8 cellular contexts compared by ENCODE assay signal in genomic region chr14:91372680-91373495, GRCh38. TPM values are rescaled to one million over a fixed set of nuclear protein-coding genes. Genes with fewer than 3 reads are reported as not detected.
DNase-seq lines count a peak whose midpoint lies in the region; ATAC-seq and TF ChIP-seq lines count a peak whose summit lies in the region.

No MANE protein-coding gene starts in this region.

- peak overlapping the region; percentile 50 for H3K4me2 ChIP-seq in DND-41 (ENCODE audit: insufficient read depth, low read length)
- peak overlapping the region; percentile 76 for H3K4me2 ChIP-seq in Loucy (ENCODE audit: low read depth, low read length, poor library complexity, severe bottlenecking)

- CTCF ChIA-PET in activated CD8-positive, alpha-beta T cell treated with anti-CD3 and anti-CD28 coated beads, Interleukin-2, amount 10 ng/mL, durations not matched to agents 7 days and 5 days (lab: Charles Lee), result interaction anchor here (0.7 to 15.3 kb wide), 7 partner anchors 16 to 50 kb away, joined by 3 to 190 read pairs (median 16); partner anchors contain the start of gene CCDC88C

- H3K27ac ChIP-seq in DND-41 (ENCODE audit: low read length) (peak overlapping the region; percentile 76), left ventricle myocardium inferior (replicated peaks) (no peak overlapping the region)

- peaks cover 100% of the 10 kb centered on the region for H3K4me1 Mint-ChIP-seq in activated CD8-positive, alpha-beta T cell treated with anti-CD3 and anti-CD28 coated beads, Interleukin-2, amount 10 ng/mL, durations not matched to agents 7 days and 5 days (ENCODE audit: low read depth)

- H3K27me3 Mint-ChIP-seq in activated CD8-positive, alpha-beta T cell treated with anti-CD3 and anti-CD28 coated beads, Interleukin-2, amount 10 ng/mL, durations not matched to agents 7 days and 5 days (ENCODE audit: low read depth), result no peaks in the 10 kb centered on the region

- peaks cover 12% of the 10 kb centered on the region; the same call in 1 of the 2 replicates for H3K36me3 ChIP-seq in DND-41 (ENCODE audit: insufficient read depth, low read length)
- H3K36me3 ChIP-seq in Loucy (ENCODE audit: insufficient read depth, low read length), result peaks cover 4% of the 10 kb centered on the region; the same call in 1 of the 2 replicates
- H3K36me3 ChIP-seq in left ventricle myocardium inferior, result no peaks in the 10 kb centered on the region

- H3K4me3 ChIP-seq in DND-41 (ENCODE audit: low read depth in 1 of 2, low read length in 2 of 2), result no peak overlapping the region; a peak in 1 of 4 replicates
- peak overlapping the region; percentile 64 for H3K4me3 ChIP-seq in Loucy (ENCODE audit: low read length, poor library complexity, severe bottlenecking)
- H3K4me3 ChIP-seq in left ventricle myocardium inferior, result no peak overlapping the region

- H3K79me2 ChIP-seq in DND-41 (ENCODE audit: insufficient read depth, low read length), result peaks cover 96% of the 10 kb centered on the region
- peaks cover 89% of the 10 kb centered on the region for H3K79me2 ChIP-seq in Loucy (ENCODE audit: insufficient read depth, low read length)

- peak overlapping the region; percentile 91 for H3K27ac Mint-ChIP-seq in activated CD8-positive, alpha-beta T cell treated with anti-CD3 and anti-CD28 coated beads, Interleukin-2, amount 10 ng/mL, durations not matched to agents 7 days and 5 days

- intact Hi-C loops in left ventricle myocardium inferior (cut with micrococcal nuclease), result no loop called here

- peak; percentile 79 for ATAC-seq in DND-41 (ENCODE audit: insufficient read depth, low read depth)
- ATAC-seq in GM21515 (IDR thresholded peaks at IDR 0.05; ENCODE audit: unreplicated experiment), result peak; percentile 17
- peak; percentile 56 for ATAC-seq in activated CD8-positive, alpha-beta T cell treated with anti-CD3 and anti-CD28 coated beads, Interleukin-2, amount 10 ng/mL, durations not matched to agents 7 days and 5 days

- peak; percentile 77 for DNase-seq in DND-41
- DNase-seq in activated CD8-positive, alpha-beta T cell treated with anti-CD3 and anti-CD28 coated beads, Interleukin-2, amount 10 ng/mL, durations not matched to agents 7 days and 5 days, result peak; percentile 76
- DNase-seq in stimulated activated CD8-positive, alpha-beta memory T cell treated with anti-CD3 and anti-CD28 coated beads, Interleukin-4, amount 100 ng/mL, for 48 hours, result peak; percentile 60
- DNase-seq in left ventricle myocardium inferior, result no peak
- no peak for DNase-seq in SKM-1 treated with dmso at 0.1 percent for 144 hours (lab: John Stamatoyannopoulos, UW; ENCODE audit: unreplicated experiment)
- no peak for DNase-seq in NCI-H2227 treated with DMSO at 0.1 percent for 48 hours (lab: John Stamatoyannopoulos, UW)

- H3K4me3 Mint-ChIP-seq in activated CD8-positive, alpha-beta T cell treated with anti-CD3 and anti-CD28 coated beads, Interleukin-2, amount 10 ng/mL, durations not matched to agents 7 days and 5 days, result peak overlapping the region; percentile 78

- no peaks in the 10 kb centered on the region for H3K9me3 ChIP-seq in DND-41 (ENCODE audit: insufficient read depth, low read length, severe bottlenecking)
- H3K9me3 ChIP-seq in Loucy (ENCODE audit: insufficient read depth, low read depth, low read length), result no peaks in the 10 kb centered on the region
- H3K9me3 ChIP-seq in left ventricle myocardium inferior (replicated peaks), result no peaks in the 10 kb centered on the region

- peak overlapping the region; percentile 33 for H3K9ac ChIP-seq in DND-41 (ENCODE audit: low read depth, low read length)
- peak overlapping the region; percentile 32 for H3K9ac ChIP-seq in Loucy (ENCODE audit: low read depth, low read length, poor library complexity, severe bottlenecking)

- H3K36me3 Mint-ChIP-seq in activated CD8-positive, alpha-beta T cell treated with anti-CD3 and anti-CD28 coated beads, Interleukin-2, amount 10 ng/mL, durations not matched to agents 7 days and 5 days (ENCODE audit: low read depth), result peaks cover 55% of the 10 kb centered on the region

- H3K27me3 ChIP-seq in DND-41 (ENCODE audit: insufficient read depth, low read length, poor library complexity) (no peaks in the 10 kb centered on the region), Loucy (ENCODE audit: insufficient read depth, low read length, poor library complexity, severe bottlenecking) (no peaks in the 10 kb centered on the region), left ventricle myocardium inferior (ENCODE audit: low read depth) (peaks cover 76% of the 10 kb centered on the region)

- no peak overlapping the region for H2AFZ ChIP-seq in DND-41 (ENCODE audit: low read depth, low read length)
- no peak overlapping the region for H2AFZ ChIP-seq in Loucy (ENCODE audit: low read length)

- no peaks in the 10 kb centered on the region for H3K9me2 ChIP-seq in Loucy (replicated peaks; ENCODE audit: low read depth, low read length)

- peaks cover 76% of the 10 kb centered on the region for H3K4me1 ChIP-seq in DND-41 (ENCODE audit: insufficient read depth, low read length)
- peaks cover 79% of the 10 kb centered on the region for H3K4me1 ChIP-seq in Loucy (ENCODE audit: insufficient read depth, low read length, poor library complexity, severe bottlenecking)
- peaks cover 54% of the 10 kb centered on the region for H3K4me1 ChIP-seq in left ventricle myocardium inferior

- no peak for TF ChIP-seq CTCF in DND-41 (IDR thresholded peaks at IDR 0.05; ENCODE audit: borderline replicate concordance, extremely low read depth, low read length, poor library complexity, severe bottlenecking)
- TF ChIP-seq CTCF in Loucy (conservative IDR thresholded peaks at IDR 0.05; ENCODE audit: low read length), result 0 out of 2 replicates have a peak, but pooled peaks have one; percentile 12
- no peak for TF ChIP-seq CTCF in left ventricle myocardium inferior (IDR thresholded peaks at IDR 0.05; ENCODE audit: borderline replicate concordance)

- POLR2A ChIA-PET in activated CD8-positive, alpha-beta T cell treated with anti-CD3 and anti-CD28 coated beads, Interleukin-2, amount 10 ng/mL, durations not matched to agents 7 days and 5 days (lab: Charles Lee), result interaction anchor here (0.8 to 4.6 kb wide), 13 partner anchors 8 to 137 kb away, joined by 3 to 55 read pairs (median 3); partner anchors contain the start of genes CCDC88C, GPR68 and PPP4R3A

- H3F3A ChIP-seq in Loucy (ENCODE audit: low read depth), result peaks cover 10% of the 10 kb centered on the region; the same call in 1 of the 2 replicates

- H4K20me1 ChIP-seq in DND-41 (ENCODE audit: insufficient read depth, low read length) (peaks cover 88% of the 10 kb centered on the region), Loucy (ENCODE audit: insufficient read depth, low read length, poor library complexity, severe bottlenecking) (peaks cover 86% of the 10 kb centered on the region)

- no peaks in the 10 kb centered on the region for H3K9me3 Mint-ChIP-seq in activated CD8-positive, alpha-beta T cell treated with anti-CD3 and anti-CD28 coated beads, Interleukin-2, amount 10 ng/mL, durations not matched to agents 7 days and 5 days (ENCODE audit: insufficient read depth)

RNA-seq across cellular contexts. Expression of gene CCDC88C, which starts 44.7 kb away (rescaled TPM):
- 100 to 1,000 TPM; 147 to 153 TPM for total RNA-seq in activated CD8-positive, alpha-beta T cell treated with anti-CD3 and anti-CD28 coated beads, Interleukin-2, amount 10 ng/mL, durations not matched to agents 7 days and 5 days
- 2.8 TPM for total RNA-seq in left ventricle myocardium inferior

Comparison
In these comparisons a context has a peak if more than half of its experiments do, and no peak if none do; other contexts are left out.
1. ATAC-seq: peak in every context shown above with its lines; median percentile 79 in DND-41; 56 in activated CD8-positive, alpha-beta T cell treated with anti-CD3 and anti-CD28 coated beads, Interleukin-2, amount 10 ng/mL, durations not matched to agents 7 days and 5 days; 17 in GM21515.
2. DNase-seq: peak in DND-41 (single experiment), activated CD8-positive, alpha-beta T cell treated with anti-CD3 and anti-CD28 coated beads, Interleukin-2, amount 10 ng/mL, durations not matched to agents 7 days and 5 days (single experiment) and stimulated activated CD8-positive, alpha-beta memory T cell treated with anti-CD3 and anti-CD28 coated beads, Interleukin-4, amount 100 ng/mL, for 48 hours (single experiment); none in left ventricle myocardium inferior (single experiment), SKM-1 treated with dmso at 0.1 percent for 144 hours (single experiment) and NCI-H2227 treated with DMSO at 0.1 percent for 48 hours (single experiment).
3. RNA of gene CCDC88C, which starts 44.7 kb away (total RNA-seq): 147 to 153 TPM in activated CD8-positive, alpha-beta T cell treated with anti-CD3 and anti-CD28 coated beads, Interleukin-2, amount 10 ng/mL, durations not matched to agents 7 days and 5 days; 2.8 TPM in left ventricle myocardium inferior (single experiment); every median in the first group is over 10 times any median in the second.